In genomic region chr11:8059030-8059429, GRCh38 we compare ENCODE assay signal across 20 cellular contexts.
"Had no signal": no experiment of that assay in that cellular context is flagged by ENCODE, and none has a peak within 500 bp of the region (broad histone marks: within the 10 kb centered on the region; RNA-seq: fewer than 3 reads in every experiment).

No MANE protein-coding gene starts in this region.

- H3K36me3 ChIP-seq: left lung, ovary, tibial nerve had no signal

- H3K4me1 ChIP-seq: body of pancreas, foreskin keratinocyte, left lung had no signal

- H3K27me3 Mint-ChIP-seq: activated naive CD8-positive, alpha-beta T cell treated with anti-CD3 and anti-CD28 coated beads, Interleukin-2, amount 10 ng/mL, durations not matched to agents 7 days and 5 days had no signal

- H3K9me3 Mint-ChIP-seq: activated naive CD8-positive, alpha-beta T cell treated with anti-CD3 and anti-CD28 coated beads, Interleukin-2, amount 10 ng/mL, durations not matched to agents 7 days and 5 days; activated T-helper 1 cell treated with anti-CD3 and anti-CD28 coated beads, Interleukin-12 subunit alpha, Interleukin-12 subunit beta, Interleukin-2, Interleukin-4 antibody, amounts not matched to agents 30 ng/mL and 10 ng/mL and 1 ng/mL, durations not matched to agents 14 hours and 24 hours and 36 hours; stimulated activated naive B cell treated with anti-CD40 and anti-IgM and Interleukin-4, amounts not matched to agents 10 μg/mL and 1 μg/mL and 100 μg/mL, for 72 hours had no signal

- H3K4me3 Mint-ChIP-seq: activated naive CD8-positive, alpha-beta T cell treated with anti-CD3 and anti-CD28 coated beads, Interleukin-2, amount 10 ng/mL, durations not matched to agents 7 days and 5 days; activated T-helper 1 cell treated with anti-CD3 and anti-CD28 coated beads, Interleukin-12 subunit alpha, Interleukin-12 subunit beta, Interleukin-2, Interleukin-4 antibody, amounts not matched to agents 30 ng/mL and 10 ng/mL and 1 ng/mL, durations not matched to agents 14 hours and 24 hours and 36 hours; stimulated activated naive B cell treated with anti-CD40 and anti-IgM and Interleukin-4, amounts not matched to agents 10 μg/mL and 1 μg/mL and 100 μg/mL, for 72 hours had no signal

- ATAC-seq: body of pancreas; foreskin keratinocyte; left lung; stimulated activated naive B cell treated with anti-CD40 and anti-IgM and Interleukin-4, amounts not matched to agents 10 μg/mL and 1 μg/mL and 100 μg/mL, for 72 hours had no signal

- H3K4me3 ChIP-seq: body of pancreas, coronary artery, left lung, ovary, tibial nerve had no signal

- H3K4me1 Mint-ChIP-seq: stimulated activated naive B cell treated with anti-CD40 and anti-IgM and Interleukin-4, amounts not matched to agents 10 μg/mL and 1 μg/mL and 100 μg/mL, for 72 hours had no signal

- H3K36me3 Mint-ChIP-seq: activated naive CD8-positive, alpha-beta T cell treated with anti-CD3 and anti-CD28 coated beads, Interleukin-2, amount 10 ng/mL, durations not matched to agents 7 days and 5 days; stimulated activated naive B cell treated with anti-CD40 and anti-IgM and Interleukin-4, amounts not matched to agents 10 μg/mL and 1 μg/mL and 100 μg/mL, for 72 hours had no signal

- H3K27ac Mint-ChIP-seq: activated naive CD8-positive, alpha-beta T cell treated with anti-CD3 and anti-CD28 coated beads, Interleukin-2, amount 10 ng/mL, durations not matched to agents 7 days and 5 days; activated T-helper 1 cell treated with anti-CD3 and anti-CD28 coated beads, Interleukin-12 subunit alpha, Interleukin-12 subunit beta, Interleukin-2, Interleukin-4 antibody, amounts not matched to agents 30 ng/mL and 10 ng/mL and 1 ng/mL, durations not matched to agents 14 hours and 24 hours and 36 hours; stimulated activated naive B cell treated with anti-CD40 and anti-IgM and Interleukin-4, amounts not matched to agents 10 μg/mL and 1 μg/mL and 100 μg/mL, for 72 hours had no signal

- H3K27me3 ChIP-seq: body of pancreas, foreskin keratinocyte, left lung, ovary, tibial nerve had no signal

- H3K27ac ChIP-seq: body of pancreas, foreskin keratinocyte, left lung, ovary, VCaP had no signal

- DNase-seq: activated CD4-positive, alpha-beta T cell treated with anti-CD3 and anti-CD28 coated beads, Interleukin-2, amount 50 U/mL, for 1 hour; activated CD4-positive, CD25-positive, alpha-beta regulatory T cell treated with anti-CD3 and anti-CD28 coated beads, Interleukin-2, amount 50 U/mL, for 72 hours; activated naive CD4-positive, alpha-beta T cell treated with Interleukin-2 at 50 U/mL for 16 hours; activated naive CD8-positive, alpha-beta T cell treated with anti-CD3 and anti-CD28 coated beads, Interleukin-2, amount 10 ng/mL, durations not matched to agents 7 days and 5 days; activated T-cell treated with anti-CD3 and anti-CD28 coated beads for 4 hours; amygdala; body of pancreas; central memory CD4-positive, alpha-beta T cell; foreskin keratinocyte; hypothalamus; stimulated activated CD4-positive, alpha-beta T cell treated with anti-CD3 and anti-CD28 coated beads, Interleukin-4, amount 100 ng/mL, for 4 hours; stimulated activated naive B cell treated with anti-CD40 and anti-IgM and Interleukin-4, amounts not matched to agents 10 μg/mL and 1 μg/mL and 100 μg/mL, for 72 hours; substantia nigra; SW 1271 had no signal

- H3K9me3 ChIP-seq: body of pancreas, left lung, ovary, tibial nerve had no signal
